Comparison of ENCODE assay signal across 1 cellular context in genomic region chr11:117223741-117224685, GRCh38.
TF ChIP-seq lines count a peak whose summit lies in the region.

No MANE protein-coding gene starts in this region.

TF ChIP-seq in IMR-90, 13 proteins besides CTCF, POLR2A, EP300 and RAD21 (continued from another document):
- no peak for TF ChIP-seq BHLHE40 (IDR thresholded peaks at IDR 0.05; ENCODE audit: low read depth, low read length)
- TF ChIP-seq NFE2L2 (IDR thresholded peaks at IDR 0.05; ENCODE audit: low read depth, low read length): no peak
- TF ChIP-seq FOS (IDR thresholded peaks at IDR 0.05; ENCODE audit: low read depth, low read length): no peak
